38 cellular contexts compared by ENCODE assay signal in the genomic region with DNA sequence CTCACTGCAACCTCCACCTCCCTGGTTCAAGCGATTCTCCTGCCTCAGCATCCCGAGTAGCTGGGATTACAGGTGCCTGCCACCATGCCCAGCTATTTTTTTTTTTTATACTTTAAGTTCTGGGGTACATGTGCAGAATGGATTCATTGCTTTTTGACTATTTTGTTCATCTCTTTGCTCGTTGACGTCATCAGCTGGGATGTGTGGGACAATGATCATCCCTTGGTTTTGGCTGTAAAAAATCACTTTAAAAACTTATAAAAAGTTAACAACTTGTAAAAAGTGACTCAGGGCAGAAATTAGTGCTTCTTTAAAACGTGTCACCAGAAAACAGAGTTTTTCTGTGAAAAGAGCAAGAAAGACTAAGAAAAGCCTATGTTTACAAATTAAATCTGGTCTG. TPM values are rescaled to one million over a fixed set of nuclear protein-coding genes. Genes with fewer than 3 reads are reported as not detected.
"Had no signal": no experiment of that assay in that cellular context is flagged by ENCODE, and none has a peak within 500 bp of the region (broad histone marks: within the 10 kb centered on the region; RNA-seq: fewer than 3 reads in every experiment).

No MANE protein-coding gene starts in this region.

- H3K36me3 ChIP-seq: MG63 had no signal

- H3K27ac ChIP-seq: KMS-11 had no signal

- H3K4me2 ChIP-seq: KMS-11 had no signal

- H3K9me3 ChIP-seq: MG63 had no signal

- H3K4me3 ChIP-seq: MG63 had no signal

- H3K27me3 ChIP-seq: MG63 had no signal

- H3K9ac ChIP-seq: KMS-11 had no signal

- DNase-seq: Kasumi-1, MG63, MM.1S, MV-4-11, NCI-H1048, NCI-H1092, NCI-H1092 treated with DMSO at 0.1 percent for 48 hours, NCI-H1105, NCI-H1105 treated with DMSO at 0.1 percent for 48 hours, NCI-H1417, NCI-H1417 treated with DMSO at 0.1 percent for 48 hours, NCI-H1436, NCI-H1436 treated with DMSO at 0.1 percent for 48 hours, NCI-H146, NCI-H1694, NCI-H1694 treated with DMSO at 0.1 percent for 48 hours, NCI-H187, NCI-H187 treated with DMSO at 0.1 percent for 48 hours, NCI-H1930, NCI-H2029, NCI-H2029 treated with DMSO at 0.1 percent for 48 hours, NCI-H2081, NCI-H2081 treated with DMSO at 0.1 percent for 48 hours, NCI-H2107, NCI-H2171, NCI-H2171 treated with DMSO at 0.1 percent for 48 hours, NCI-H2227 treated with DMSO at 0.1 percent for 48 hours, NCI-H226, NCI-H345, NCI-H446, NCI-H446 treated with DMSO at 0.1 percent for 48 hours, NCI-H510A, NCI-H510A treated with DMSO at 0.1 percent for 48 hours had no signal

RNA-seq across cellular contexts. Expression of a gene that starts 37.8 kb away (rescaled TPM):
- total RNA-seq: MCF 10A had no signal

RNA-seq across cellular contexts. Expression of a gene that starts 38.5 kb away (rescaled TPM):
- total RNA-seq: LHCN-M2, M059J, MCF 10A, NCI-H460 had no signal
